ENCODE assay signal across 8 cellular contexts in the genomic region with DNA sequence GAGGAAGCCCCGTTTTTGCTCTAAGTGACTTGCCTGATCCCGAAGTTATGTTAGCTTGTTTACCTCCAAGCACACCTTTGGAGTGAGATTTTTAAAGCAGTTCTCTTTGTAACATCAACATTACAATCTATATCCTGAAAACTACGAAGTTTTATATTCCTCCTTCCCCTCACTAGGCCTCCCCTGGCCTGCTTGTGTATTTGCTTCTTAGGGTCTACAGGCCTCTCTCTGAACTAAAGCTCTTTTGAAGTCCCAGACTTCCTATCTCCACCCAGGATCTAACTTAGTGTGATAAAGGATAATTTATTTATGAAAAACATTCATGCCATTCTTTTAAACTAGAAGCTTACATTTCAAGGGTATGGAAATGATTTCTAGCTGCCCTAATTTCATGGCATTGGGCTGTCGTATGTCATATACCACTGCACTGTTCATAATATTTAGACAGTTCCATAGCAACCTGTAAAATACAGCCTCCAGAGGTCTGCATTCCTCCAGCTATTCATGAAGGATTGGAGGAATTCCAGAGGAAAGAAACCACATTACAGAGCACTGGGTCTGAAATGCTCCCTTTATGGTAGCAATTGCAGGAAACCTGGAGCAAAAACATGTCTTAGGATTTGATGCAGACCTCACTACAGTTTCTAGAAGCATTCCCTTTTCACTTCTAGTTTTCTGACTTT. TPM values are rescaled to one million over a fixed set of nuclear protein-coding genes. Genes with fewer than 3 reads are reported as not detected.
A peak's percentile ranks its signal among the peaks of the same experiment; 100 is the strongest.
DNase-seq lines count a peak whose midpoint lies in the region; ATAC-seq, FAIRE-seq and TF ChIP-seq lines count a peak whose summit lies in the region.

No MANE protein-coding gene starts in this region.

- no peaks in the 10 kb centered on the region for H3K27me3 ChIP-seq in PC-3 (ENCODE audit: low read length)
- H3K27me3 ChIP-seq in H1 (replicated peaks in 1 of 4; ENCODE audit: control insufficient read depth in 3 of 4, extremely low read depth in 1 of 4, insufficient read depth in 3 of 4, low read length in 3 of 4): no peaks in the 10 kb centered on the region

- H3K4me3 Mint-ChIP-seq in naive thymus-derived CD8-positive, alpha-beta T cell: peak overlapping the region in 9 of 10 donors; percentile 1 to 75 (median 26)

- H3K79me2 ChIP-seq in PC-3 (ENCODE audit: low read length) (no peaks in the 10 kb centered on the region), H1 (ENCODE audit: control insufficient read depth in 1 of 2, insufficient read depth in 2 of 2, low read length in 2 of 2) (no peaks in the 10 kb centered on the region)

- no peak overlapping the region for H4K91ac ChIP-seq in H1 (replicated peaks; ENCODE audit: insufficient read length, low read length)

- H3K9ac ChIP-seq in PC-3 (ENCODE audit: low read length) (no peak overlapping the region), H1 (replicated peaks in 1 of 4; ENCODE audit: extremely low read depth in 1 of 4, low read depth in 3 of 4, low read length in 3 of 4) (no peak overlapping the region)

- H2BK15ac ChIP-seq in H1 (ENCODE audit: low read length): no peak overlapping the region

- no peaks in the 10 kb centered on the region for H3K23me2 ChIP-seq in H1 (ENCODE audit: low read depth, low read length)

- BruUV-seq in PC-3 (replicated peaks; lab: Mats Ljungman, UMichigan): no TSS peak

- TF ChIP-seq EP300 in H1 (IDR thresholded peaks at IDR 0.05; ENCODE audit: borderline replicate concordance in 1 of 2, low read depth in 2 of 2, low read length in 2 of 2): no peak

- H3K27ac Mint-ChIP-seq in naive thymus-derived CD8-positive, alpha-beta T cell: peak overlapping the region; percentile 74 to 95 (median 90)

- no peak overlapping the region for H3K56ac ChIP-seq in H1 (replicated peaks; ENCODE audit: insufficient read length, low read depth, low read length)

- H4K8ac ChIP-seq in H1 (ENCODE audit: extremely low read depth, insufficient read depth, low read length): no peak overlapping the region

- FAIRE-seq in H1 (lab: Jason Lieb, UNC): peak; percentile 28

- no peaks in the 10 kb centered on the region for H3K27me3 Mint-ChIP-seq in naive thymus-derived CD8-positive, alpha-beta T cell

- H3K4ac ChIP-seq in H1 (replicated peaks; ENCODE audit: insufficient read length, low read depth, low read length): no peak overlapping the region

- no peaks in the 10 kb centered on the region for H3K9me2 ChIP-seq in PC-3 (replicated peaks; ENCODE audit: low read length)

- H3K23ac ChIP-seq in H1 (ENCODE audit: insufficient read length): no peak overlapping the region

- no peak overlapping the region for H2BK20ac ChIP-seq in H1 (ENCODE audit: low read length)

- H2AFZ ChIP-seq in PC-3 (ENCODE audit: low read length) (peak overlapping the region; percentile 8; the same call in 1 of the 2 replicates), H1 (ENCODE audit: low read length) (peak overlapping the region; percentile 24; the same call in 1 of the 2 replicates)

- no peak overlapping the region for H2BK5ac ChIP-seq in H1 (ENCODE audit: low read depth, low read length)

- TF ChIP-seq CTCF in PC-3 (conservative IDR thresholded peaks at IDR 0.05; ENCODE audit: low read depth, low read length) (no peak), H1 (IDR thresholded peaks at IDR 0.05; ENCODE audit: control extremely low read depth in 1 of 3, insufficient read depth in 1 of 3, low read depth in 1 of 3, low read length in 3 of 3) (no peak)

- no peaks in the 10 kb centered on the region for H3K79me1 ChIP-seq in H1 (ENCODE audit: low read depth, low read length)

- H3K9me3 Mint-ChIP-seq in naive thymus-derived CD8-positive, alpha-beta T cell: no peaks in the 10 kb centered on the region

- no peaks in the 10 kb centered on the region for H3F3A ChIP-seq in PC-3 (ENCODE audit: low read length, unreplicated experiment)

- H3K9me3 ChIP-seq in PC-3 (ENCODE audit: low read length) (no peaks in the 10 kb centered on the region), H1 (ENCODE audit: insufficient read depth in 2 of 2, low read depth in 1 of 2, low read length in 1 of 2) (no peaks in the 10 kb centered on the region)

- no peak overlapping the region for H3K18ac ChIP-seq in H1 (ENCODE audit: extremely low read depth, low read length)

- WGBS in H1 (ENCODE audit: extremely low coverage in 1 of 2, insufficient coverage in 1 of 2, insufficient read length in 1 of 2, insufficient replicate concordance in 2 of 2, low coverage in 1 of 2, low lambda C conversion rate in 2 of 2, missing lambda C conversion rate in 1 of 2), 2 experiments: 81% methylated on average over 4 of the region's 4 CpGs; no CpG with 5 or more reads in 1 of the 2 experiments

- H3K4me1 Mint-ChIP-seq in naive thymus-derived CD8-positive, alpha-beta T cell: peaks cover 7 to 39% (median 22%) of the 10 kb centered on the region in 4 donors

- H4K20me1 ChIP-seq in PC-3 (ENCODE audit: low read length) (no peaks in the 10 kb centered on the region), H1 (replicated peaks in 1 of 2; ENCODE audit: control insufficient read depth in 1 of 2, insufficient read depth in 2 of 2, low read length in 2 of 2) (no peaks in the 10 kb centered on the region)

- TF ChIP-seq POLR2A in H1 (IDR thresholded peaks at IDR 0.05; ENCODE audit: control extremely low read depth in 1 of 2, low read depth in 2 of 2, low read length in 2 of 2): no peak

- H3K4me3 ChIP-seq in PC-3 (ENCODE audit: low read length) (no peak overlapping the region), H1 (ENCODE audit: extremely low read depth in 1 of 4, insufficient read depth in 2 of 4, low read depth in 3 of 4, low read length in 4 of 4) (no peak overlapping the region)

- H2AK5ac ChIP-seq in H1 (ENCODE audit: low read depth, low read length): no peak overlapping the region

- no peaks in the 10 kb centered on the region for H3K36me3 ChIP-seq in PC-3 (ENCODE audit: low read depth, low read length)
- H3K36me3 ChIP-seq in H1 (ENCODE audit: control insufficient read depth in 2 of 4, insufficient read depth in 4 of 4, low read length in 3 of 4): no peaks in the 10 kb centered on the region

- H3K27ac ChIP-seq in PC-3 (ENCODE audit: low read length) (peak overlapping the region; percentile 64), H1 (ENCODE audit: low read depth, low read length) (peak overlapping the region; percentile 22; the same call in 1 of the 2 replicates)

- peak; percentile 4 for ATAC-seq in GM21423 (IDR thresholded peaks at IDR 0.05; ENCODE audit: unreplicated experiment)
- peak; percentile 96 for ATAC-seq in PC-3
- ATAC-seq in naive thymus-derived CD8-positive, alpha-beta T cell: peak; percentile 39 to 48

- CTCF ChIA-PET in PC-3 (lab: Charles Lee) (interaction anchor here (0.5 to 0.7 kb wide), 3 partner anchors 47 to 598 kb away, joined by 3 to 4 read pairs (median 3); no protein-coding TSS in a partner anchor), H1 (lab: Charles Lee; ENCODE audit: partially characterized antibody) (interaction anchor here (1.6 kb wide), 1 partner anchor 14 kb away, joined by 4 read pairs; no protein-coding TSS in a partner anchor)

- no peak overlapping the region for H3K14ac ChIP-seq in H1 (ENCODE audit: insufficient read length)

- POLR2A ChIA-PET in PC-3 (lab: Charles Lee; ENCODE audit: unreplicated experiment): interaction anchor here (0.6 to 0.7 kb wide), 4 partner anchors 11 to 519 kb away, joined by 3 to 5 read pairs (median 4); a partner anchor contains a TSS
- POLR2A ChIA-PET in H1 (lab: Charles Lee; ENCODE audit: partially characterized antibody): no interaction called here
- POLR2A ChIA-PET in naive thymus-derived CD8-positive, alpha-beta T cell (lab: Charles Lee): no interaction called here

- no peak for TF ChIP-seq RAD21 in H1 (IDR thresholded peaks at IDR 0.05 in 1 of 2, conservative IDR thresholded peaks at IDR 0.05 in 1 of 2; ENCODE audit: low read depth in 2 of 2, low read length in 2 of 2)

- no peak overlapping the region; the same call in 1 of the 2 replicates for H2BK12ac ChIP-seq in H1 (ENCODE audit: low read depth, low read length)

- H2BK120ac ChIP-seq in H1 (replicated peaks; ENCODE audit: low read depth, low read length): no peak overlapping the region

- peaks cover 13% of the 10 kb centered on the region for H3K4me1 ChIP-seq in PC-3 (ENCODE audit: insufficient read depth, low read length)
- H3K4me1 ChIP-seq in H1 (replicated peaks in 1 of 4; ENCODE audit: control insufficient read depth in 3 of 4, insufficient read depth in 4 of 4, low read length in 3 of 4): no peaks in the 10 kb centered on the region; a peak in 1 of 7 replicates

- intact Hi-C loops in PC-3 (cut with micrococcal nuclease): loop anchor here (1.0 kb wide), 1 partner anchor 20 kb away; no protein-coding TSS in a partner anchor

- H3K36me3 Mint-ChIP-seq in naive thymus-derived CD8-positive, alpha-beta T cell: no peaks in the 10 kb centered on the region

- DNase-seq in PC-3 (peak; percentile 88), H1 (ENCODE audit: low read depth in 1 of 2, low spot score in 2 of 2) (no peak), HUDEP-2 (lab: John Stamatoyannopoulos, UW; ENCODE audit: unreplicated experiment in 76 of 76) (no peak), SIG-M5 (lab: John Stamatoyannopoulos, UW) (no peak), nucleus accumbens (lab: John Stamatoyannopoulos, UW) (no peak), NCI-H524 (lab: John Stamatoyannopoulos, UW) (no peak)
- peak in 2 of 10 donors; percentile 3 to 26 for DNase-seq in naive thymus-derived CD8-positive, alpha-beta T cell

- H3K4me2 ChIP-seq in PC-3 (ENCODE audit: low read length) (peak overlapping the region; percentile 26; the same call in 1 of the 2 replicates), H1 (ENCODE audit: insufficient read depth in 1 of 2, low read depth in 2 of 2, low read length in 2 of 2) (no peak overlapping the region)

- H4K5ac ChIP-seq in H1 (ENCODE audit: insufficient read length, low read depth, low read length): no peak overlapping the region

TF ChIP-seq in H1, 55 proteins besides CTCF, POLR2A, EP300 and RAD21:
- peak; percentile 83 for TF ChIP-seq TEAD4 (IDR thresholded peaks at IDR 0.05; ENCODE audit: low read depth, low read length)
- TF ChIP-seq SRF (IDR thresholded peaks at IDR 0.05; ENCODE audit: low read depth, low read length): peak; percentile 44; the same call in 1 of the 2 replicates
- no peak for TF ChIP-seq KDM1A (IDR thresholded peaks at IDR 0.05; ENCODE audit: borderline replicate concordance, low read length)

RNA-seq across cellular contexts. Expression of a gene that starts 36.0 kb away (rescaled TPM):
- not detected in 2 replicates for total RNA-seq in PC-3 (2014; rRNA removed)
- total RNA-seq in H1 (2021; fragmentation: NEBNext Ultra II Directional; extraction: Animal tissue kit (Norgen Biotek cat#: 25700)): not detected in 2 replicates
- polyA plus RNA-seq in H1 (2011; rRNA removed): not detected in 2 replicates
- not detected for polyA plus RNA-seq in H1 (2011; cell fraction: cytosol; rRNA removed)
- not detected for polyA plus RNA-seq in H1 (2011; cell fraction: nucleus; rRNA removed)
- not detected in 4 replicates for polyA plus RNA-seq in H1 (2012, experiment 1 of 2)
- polyA plus RNA-seq in H1 (2012, experiment 2 of 2): not detected
- not detected for polyA plus RNA-seq in H1 (2013, experiment 1 of 2)
- polyA plus RNA-seq in H1 (2013, experiment 2 of 2): not detected
- polyA minus RNA-seq in H1 (2011; rRNA and poly(A)+ RNA removed): not detected in 2 replicates
- not detected for polyA minus RNA-seq in H1 (2011; cell fraction: cytosol; rRNA and poly(A)+ RNA removed)
- polyA minus RNA-seq in H1 (2011; cell fraction: nucleus; rRNA and poly(A)+ RNA removed): not detected
- total RNA-seq in naive thymus-derived CD8-positive, alpha-beta T cell: 1 to 10 TPM in 1 of 2 experiments, under 1 TPM in 1; 0.58 to 1.7 TPM
- polyA plus RNA-seq in naive thymus-derived CD8-positive, alpha-beta T cell: 10 to 100 TPM in 1 of 3 donors, 1 to 10 TPM in 2; 3.9 to 37.6 (median 4.8) TPM

Comparison
In these comparisons a context has a peak if more than half of its experiments do, and no peak if none do; other contexts are left out.
1. ATAC-seq: peak in every context shown above with its lines; median percentile 96 in PC-3; 44 in naive thymus-derived CD8-positive, alpha-beta T cell; 4 in GM21423.